14 cellular contexts compared by ENCODE assay signal in the genomic region with DNA sequence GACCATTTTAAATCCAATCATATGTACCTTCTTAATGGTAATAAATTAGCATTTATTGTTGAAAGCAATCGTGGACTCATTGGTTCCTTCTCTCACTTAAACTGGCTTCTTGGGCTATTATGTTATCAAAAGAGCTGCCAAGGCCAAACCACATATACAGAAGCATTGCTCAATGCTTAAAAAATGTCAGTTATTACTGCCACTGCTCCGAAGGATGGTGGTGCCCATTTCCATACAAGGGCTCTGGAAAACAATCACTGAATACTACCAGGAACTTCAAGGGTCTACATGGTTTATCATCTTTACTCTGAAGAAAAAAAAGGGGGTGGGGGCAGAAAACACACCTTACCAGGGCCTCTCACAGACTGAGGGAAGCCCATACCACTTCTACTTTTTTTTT.
DNase-seq lines count a peak whose midpoint lies in the region; ATAC-seq and TF ChIP-seq lines count a peak whose summit lies in the region.
"Had no signal": no experiment of that assay in that cellular context is flagged by ENCODE, and none has a peak within 500 bp of the region (broad histone marks: within the 10 kb centered on the region; RNA-seq: fewer than 3 reads in every experiment).

No MANE protein-coding gene starts in this region.

- H3K4me3 ChIP-seq in AG09309 (ENCODE audit: control insufficient read depth, low read depth, low read length) (no peak overlapping the region), ascending aorta (no peak overlapping the region), left lung (no peak overlapping the region), transverse colon (no peak overlapping the region), vagina (no peak overlapping the region)
- H3K4me3 ChIP-seq: HAP-1 had no signal

- H3K9me3 ChIP-seq in ascending aorta (no peaks in the 10 kb centered on the region), left lung (no peaks in the 10 kb centered on the region), transverse colon (no peaks in the 10 kb centered on the region), vagina (no peaks in the 10 kb centered on the region)
- H3K9me3 ChIP-seq: HAP-1 had no signal

- 38 to 48% methylated on average over 2 of the region's 2 CpGs for WGBS in transverse colon (ENCODE audit: low coverage in 1 of 2), 2 donors

- DNase-seq in AG09309 (ENCODE audit: low read depth) (peak; percentile 18), LHCN-M2 (ENCODE audit: low read depth) (peak; percentile 67), ascending aorta (ENCODE audit: low spot score in 2 of 2) (no peak), left lung (no peak), middle frontal gyrus (ENCODE audit: extremely low spot score, low spot score) (no peak), transverse colon (no peak), NCI-H1092 (lab: John Stamatoyannopoulos, UW) (no peak), vagina (ENCODE audit: extremely low spot score in 2 of 2) (no peak)
- DNase-seq: activated CD4-positive, alpha-beta T cell treated with anti-CD3 and anti-CD28 coated beads for 4 hours; activated naive CD4-positive, alpha-beta T cell treated with anti-CD3 and anti-CD28 coated beads for 36 hours; CD4-positive, alpha-beta T cell; NCI-H1048; NCI-H526 had no signal

- H3K27me3 ChIP-seq in ascending aorta: no peaks in the 10 kb centered on the region
- no peaks in the 10 kb centered on the region for H3K27me3 ChIP-seq in left lung
- H3K27me3 ChIP-seq in transverse colon: no peaks in the 10 kb centered on the region
- H3K27me3 ChIP-seq in vagina: no peaks in the 10 kb centered on the region

- TF ChIP-seq POLR2A in transverse colon (IDR thresholded peaks at IDR 0.05): no peak
- no peak for TF ChIP-seq POLR2A in vagina (IDR thresholded peaks at IDR 0.05)

- peak; percentile 79 for ATAC-seq in left lung

- TF ChIP-seq CTCF in AG09309 (IDR thresholded peaks at IDR 0.05; ENCODE audit: control insufficient read depth, insufficient read depth, low read depth, low read length, missing control alignments): no peak
- TF ChIP-seq CTCF in ascending aorta (IDR thresholded peaks at IDR 0.05): no peak
- no peak for TF ChIP-seq CTCF in left lung (IDR thresholded peaks at IDR 0.05)
- TF ChIP-seq CTCF in transverse colon (IDR thresholded peaks at IDR 0.05): no peak
- TF ChIP-seq CTCF in vagina (IDR thresholded peaks at IDR 0.05): no peak

- H3K4me1 ChIP-seq in ascending aorta (peaks cover 7 to 31% of the 10 kb centered on the region in 2 donors), left lung (peaks cover 12 to 37% of the 10 kb centered on the region in 2 donors), transverse colon (peaks cover 0 to 25% (median 5%) of the 10 kb centered on the region in 4 donors), vagina (peaks cover 9% of the 10 kb centered on the region)

- intact Hi-C loops in ascending aorta (cut with DNase I) (loop anchor here (5.0 kb wide), 1 partner anchor 40 kb away; no protein-coding TSS in a partner anchor), left lung (cut with DNase I) (no loop called here), transverse colon (cut with DNase I; ENCODE audit: low total_unique reads) (no loop called here), vagina (cut with DNase I) (no loop called here)

- in situ Hi-C loops in transverse colon (cut with MboI; ENCODE audit: low pct_ligation_motif_present in 1 of 4, low pct_unique_long_range_greater_than_20kb in 1 of 4, low sequenced_read_pairs in 3 of 4): no loop called here

- no peak for TF ChIP-seq EP300 in transverse colon (IDR thresholded peaks at IDR 0.05; ENCODE audit: low read depth)

- H3K27ac ChIP-seq in ascending aorta: peak overlapping the region; percentile 59 to 65
- H3K27ac ChIP-seq in left lung: peak overlapping the region in 1 of 2 donors; percentile 20
- peak overlapping the region in 1 of 4 donors; percentile 37 for H3K27ac ChIP-seq in transverse colon
- H3K27ac ChIP-seq in vagina: no peak overlapping the region

- H3K36me3 ChIP-seq in ascending aorta (no peaks in the 10 kb centered on the region), left lung (peaks cover 0 to 1% of the 10 kb centered on the region in 2 donors), transverse colon (no peaks in the 10 kb centered on the region), vagina (no peaks in the 10 kb centered on the region)
- H3K36me3 ChIP-seq: HAP-1 had no signal

Comparison
In these comparisons a context has a peak if more than half of its experiments do, and no peak if none do; other contexts are left out.
1. DNase-seq: peak in AG09309 (single experiment) and LHCN-M2 (single experiment); none in ascending aorta (0 of 2), left lung (0 of 2), middle frontal gyrus (single experiment), transverse colon (single experiment), NCI-H1092 (single experiment) and vagina (0 of 2).